ENCODE assay signal across 8 cellular contexts in the genomic region with DNA sequence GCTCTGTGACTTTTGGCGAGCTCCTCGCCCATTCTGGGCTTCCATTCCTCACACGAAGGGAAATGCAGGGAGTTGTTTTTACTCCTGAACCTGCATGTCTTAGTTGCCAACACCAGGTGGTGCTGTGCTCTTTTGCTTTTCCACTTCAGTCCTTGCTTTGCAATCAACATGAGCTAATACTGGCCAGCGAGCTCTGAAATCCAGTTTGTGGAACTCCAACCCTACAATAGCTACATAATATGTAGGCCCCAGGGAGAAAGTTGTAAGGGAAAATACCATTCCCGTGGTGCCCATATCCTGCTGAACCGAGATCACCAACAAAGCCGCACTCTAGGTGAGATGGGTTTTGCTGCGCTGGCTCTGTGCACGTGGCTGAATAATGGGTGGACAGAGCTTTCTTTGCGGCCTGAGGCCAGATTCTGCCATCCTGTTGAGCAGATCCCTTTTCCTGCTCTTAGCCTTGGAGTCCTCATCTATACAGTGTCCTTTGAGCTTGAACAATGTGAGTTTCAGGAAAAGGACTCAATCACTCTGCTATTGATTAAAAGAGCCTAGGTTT.
DNase-seq lines count a peak whose midpoint lies in the region; ATAC-seq and TF ChIP-seq lines count a peak whose summit lies in the region.

No MANE protein-coding gene starts in this region.

- DNase-seq in NCI-H1694 (lab: John Stamatoyannopoulos, UW) (peak; percentile 34), T1000 (lab: John Stamatoyannopoulos, UW) (peak; percentile 40), caudate nucleus (lab: John Stamatoyannopoulos, UW) (peak in 53 of 61 donors; percentile 4 to 78 (median 42)), kidney tubule cell (ENCODE audit: low spot score) (peak; percentile 78)
- DNase-seq in stimulated activated CD4-positive, alpha-beta T cell treated with anti-CD3 and anti-CD28 coated beads, Interleukin-4, amount 100 ng/mL, for 24 hours = peak; percentile 41

- H3K27ac ChIP-seq in C4-2B (no peak overlapping the region; the same call in 1 of the 2 replicates), caudate nucleus (ENCODE audit: low read depth, low read length) (no peak overlapping the region)

- ATAC-seq in GM19351 (IDR thresholded peaks at IDR 0.05; ENCODE audit: unreplicated experiment) (peak; percentile 57), HG02981 (IDR thresholded peaks at IDR 0.05; ENCODE audit: unreplicated experiment) (no peak)

- peak; percentile 85 for TF ChIP-seq CTCF in C4-2B (conservative IDR thresholded peaks at IDR 0.05)
